Comparison of ENCODE assay signal across 1 cellular context in genomic region chr6:11296449-11297375, GRCh38.
TF ChIP-seq lines count a peak whose summit lies in the region.

No MANE protein-coding gene starts in this region.

TF ChIP-seq in HepG2, 621 proteins besides CTCF, POLR2A, EP300 and RAD21 (continued from another document):
- peak; percentile 27; the same call in 1 of the 2 replicates for TF ChIP-seq ARID5B (CRISPR knock-in tag; IDR thresholded peaks at IDR 0.05)
- TF ChIP-seq SOX13 (IDR thresholded peaks at IDR 0.05), result peak; percentile 52; the same call in 1 of the 2 replicates
- TF ChIP-seq SOX13 (CRISPR knock-in tag; conservative IDR thresholded peaks at IDR 0.05 in 1 of 2, IDR thresholded peaks at IDR 0.05 in 1 of 2), result peak in 1 of 2 experiments; percentile 92; a peak in 2 of 4 replicates
- no peak for TF ChIP-seq RFXAP (CRISPR knock-in tag; IDR thresholded peaks at IDR 0.05; ENCODE audit: borderline replicate concordance)
- TF ChIP-seq MED1 (CRISPR knock-in tag; IDR thresholded peaks at IDR 0.05), result no peak; the same call in 1 of the 2 replicates
- TF ChIP-seq ZNF512 (CRISPR knock-in tag; IDR thresholded peaks at IDR 0.05), result peak; percentile 98
- peak; percentile 9; the same call in 1 of the 2 replicates for TF ChIP-seq GATAD2A (CRISPR knock-in tag; IDR thresholded peaks at IDR 0.05)
- TF ChIP-seq ZMYM3 (CRISPR knock-in tag; IDR thresholded peaks at IDR 0.05), result peak; percentile 60; the same call in 1 of the 2 replicates
- peak; percentile 79 for TF ChIP-seq ZNF362 (CRISPR knock-in tag; IDR thresholded peaks at IDR 0.05; ENCODE audit: borderline replicate concordance)
- peak; percentile 14; the same call in 1 of the 2 replicates for TF ChIP-seq RXRB (CRISPR knock-in tag; IDR thresholded peaks at IDR 0.05; ENCODE audit: borderline replicate concordance)
- TF ChIP-seq ZNF10 (CRISPR knock-in tag; IDR thresholded peaks at IDR 0.05; ENCODE audit: borderline replicate concordance, low read depth), result no peak
- TF ChIP-seq SAP130 (CRISPR knock-in tag; IDR thresholded peaks at IDR 0.05; ENCODE audit: low read depth), result 0 out of 2 replicates have a peak, but pooled peaks have one; percentile 29
